19 cellular contexts compared by ENCODE assay signal in genomic region chr17:80978499-80979497, GRCh38.
"Had no signal": no experiment of that assay in that cellular context is flagged by ENCODE, and none has a peak within 500 bp of the region (broad histone marks: within the 10 kb centered on the region; RNA-seq: fewer than 3 reads in every experiment).

No MANE protein-coding gene starts in this region.

- FAIRE-seq: bronchial epithelial cell, keratinocyte, small intestine had no signal

- H2AFZ ChIP-seq: hepatocyte had no signal

- H3K9me3 ChIP-seq: gastroesophageal sphincter, left lung, testis, upper lobe of left lung had no signal

- H3K79me2 ChIP-seq: hepatocyte had no signal

- H3K27ac ChIP-seq: gastroesophageal sphincter, hepatocyte, left lung, testis, upper lobe of left lung had no signal

- H3K4me3 ChIP-seq: gastroesophageal sphincter, hepatocyte, left lung, testis, upper lobe of left lung had no signal

- H3K27me3 ChIP-seq: testis had no signal

- H3K9me3 Mint-ChIP-seq: activated B cell treated with CpG ODN at 0.5 μM for 24 hours; activated CD8-positive, alpha-beta T cell treated with anti-CD3 and anti-CD28 coated beads for 36 hours; dendritic cell treated with granulocyte-macrophage colony-stimulating factor and Interleukin-4, amounts not matched to agents 40 ng/mL and 50 ng/mL, for 4 days; natural killer cell; stimulated activated naive CD8-positive, alpha-beta T cell treated with anti-CD3 and anti-CD28 coated beads, Interleukin-15, amount 100 ng/mL, for 72 hours had no signal

- H3K36me3 Mint-ChIP-seq: natural killer cell had no signal

- H3K27ac Mint-ChIP-seq: activated B cell treated with CpG ODN at 0.5 μM for 24 hours; activated CD8-positive, alpha-beta T cell treated with anti-CD3 and anti-CD28 coated beads for 36 hours; natural killer cell; progenitor cell of endocrine pancreas; stimulated activated naive CD8-positive, alpha-beta T cell treated with anti-CD3 and anti-CD28 coated beads, Interleukin-15, amount 100 ng/mL, for 72 hours had no signal

- H3K4me3 Mint-ChIP-seq: activated B cell treated with CpG ODN at 0.5 μM for 24 hours; activated CD8-positive, alpha-beta T cell treated with anti-CD3 and anti-CD28 coated beads for 36 hours; dendritic cell treated with granulocyte-macrophage colony-stimulating factor and Interleukin-4, amounts not matched to agents 40 ng/mL and 50 ng/mL, for 4 days; natural killer cell; stimulated activated naive CD8-positive, alpha-beta T cell treated with anti-CD3 and anti-CD28 coated beads, Interleukin-15, amount 100 ng/mL, for 72 hours had no signal

- H3K4me2 ChIP-seq: hepatocyte had no signal

- H3K36me3 ChIP-seq: gastroesophageal sphincter, left lung, upper lobe of left lung had no signal

- DNase-seq: activated B cell treated with CpG ODN at 0.5 μM for 24 hours; activated CD4-positive, alpha-beta T cell treated with anti-CD3 and anti-CD28 coated beads for 48 hours; activated CD8-positive, alpha-beta T cell treated with anti-CD3 and anti-CD28 coated beads for 36 hours; anterior cingulate cortex; effector memory CD4-positive, alpha-beta T cell; natural killer cell; occipital lobe; small intestine; stimulated activated naive CD8-positive, alpha-beta T cell treated with anti-CD3 and anti-CD28 coated beads, Interleukin-15, amount 100 ng/mL, for 72 hours; T-helper 2 cell; testis had no signal
